21 cellular contexts compared by ENCODE assay signal in genomic region chrX:124860736-124861135, GRCh38.
"Had no signal": no experiment of that assay in that cellular context is flagged by ENCODE, and none has a peak within 500 bp of the region (broad histone marks: within the 10 kb centered on the region; RNA-seq: fewer than 3 reads in every experiment).

No MANE protein-coding gene starts in this region.

- H3K27ac Mint-ChIP-seq: naive thymus-derived CD8-positive, alpha-beta T cell; stimulated activated naive B cell treated with anti-CD40 and anti-IgM and Interleukin-4, amounts not matched to agents 10 μg/mL and 1 μg/mL and 100 μg/mL, for 72 hours had no signal

- H3K9me3 ChIP-seq: mucosa of descending colon, neutrophil, right atrium auricular region, sigmoid colon, stomach, thoracic aorta, transverse colon had no signal

- H3K27me3 Mint-ChIP-seq: stimulated activated naive B cell treated with anti-CD40 and anti-IgM and Interleukin-4, amounts not matched to agents 10 μg/mL and 1 μg/mL and 100 μg/mL, for 72 hours had no signal

- H3K36me3 Mint-ChIP-seq: stimulated activated naive B cell treated with anti-CD40 and anti-IgM and Interleukin-4, amounts not matched to agents 10 μg/mL and 1 μg/mL and 100 μg/mL, for 72 hours had no signal

- H3K27me3 ChIP-seq: foreskin keratinocyte, neutrophil, right atrium auricular region, sigmoid colon, stomach, transverse colon had no signal

- H3K4me3 ChIP-seq: mucosa of descending colon, right atrium auricular region, skin epidermis, stomach, thoracic aorta, transverse colon had no signal

- FAIRE-seq: islet of Langerhans had no signal

- H3K27ac ChIP-seq: epithelial cell of prostate, foreskin keratinocyte, neutrophil, right atrium auricular region, sigmoid colon, skin epidermis, stomach, thoracic aorta, transverse colon had no signal

- H3K4me3 Mint-ChIP-seq: naive thymus-derived CD8-positive, alpha-beta T cell; stimulated activated naive B cell treated with anti-CD40 and anti-IgM and Interleukin-4, amounts not matched to agents 10 μg/mL and 1 μg/mL and 100 μg/mL, for 72 hours had no signal

- H3K4me1 ChIP-seq: foreskin keratinocyte, right atrium auricular region, sigmoid colon, stomach, transverse colon had no signal

- ATAC-seq: foreskin keratinocyte; mucosa of descending colon; naive thymus-derived CD8-positive, alpha-beta T cell; stimulated activated naive B cell treated with anti-CD40 and anti-IgM and Interleukin-4, amounts not matched to agents 10 μg/mL and 1 μg/mL and 100 μg/mL, for 72 hours had no signal

- H3K4me1 Mint-ChIP-seq: naive thymus-derived CD8-positive, alpha-beta T cell; stimulated activated naive B cell treated with anti-CD40 and anti-IgM and Interleukin-4, amounts not matched to agents 10 μg/mL and 1 μg/mL and 100 μg/mL, for 72 hours had no signal

- H3K36me3 ChIP-seq: neutrophil, right atrium auricular region, sigmoid colon, stomach, thoracic aorta, transverse colon had no signal

- DNase-seq: effector memory CD4-positive, alpha-beta T cell; foreskin keratinocyte; head of caudate nucleus; hippocampal formation; kidney glomerular epithelial cell; mucosa of descending colon; naive thymus-derived CD8-positive, alpha-beta T cell; posterior cingulate gyrus; sigmoid colon; stimulated activated CD4-positive, alpha-beta T cell treated with anti-CD3 and anti-CD28 coated beads, Interleukin-2, amount 100 ng/mL, for 24 hours; stimulated activated CD4-positive, alpha-beta T cell treated with anti-CD3 and anti-CD28 coated beads, Interleukin-4, amount 100 ng/mL, for 4 hours; stimulated activated naive B cell treated with anti-CD40 and anti-IgM and Interleukin-4, amounts not matched to agents 10 μg/mL and 1 μg/mL and 100 μg/mL, for 72 hours; stomach; substantia nigra; transverse colon had no signal
